In the genomic region with DNA sequence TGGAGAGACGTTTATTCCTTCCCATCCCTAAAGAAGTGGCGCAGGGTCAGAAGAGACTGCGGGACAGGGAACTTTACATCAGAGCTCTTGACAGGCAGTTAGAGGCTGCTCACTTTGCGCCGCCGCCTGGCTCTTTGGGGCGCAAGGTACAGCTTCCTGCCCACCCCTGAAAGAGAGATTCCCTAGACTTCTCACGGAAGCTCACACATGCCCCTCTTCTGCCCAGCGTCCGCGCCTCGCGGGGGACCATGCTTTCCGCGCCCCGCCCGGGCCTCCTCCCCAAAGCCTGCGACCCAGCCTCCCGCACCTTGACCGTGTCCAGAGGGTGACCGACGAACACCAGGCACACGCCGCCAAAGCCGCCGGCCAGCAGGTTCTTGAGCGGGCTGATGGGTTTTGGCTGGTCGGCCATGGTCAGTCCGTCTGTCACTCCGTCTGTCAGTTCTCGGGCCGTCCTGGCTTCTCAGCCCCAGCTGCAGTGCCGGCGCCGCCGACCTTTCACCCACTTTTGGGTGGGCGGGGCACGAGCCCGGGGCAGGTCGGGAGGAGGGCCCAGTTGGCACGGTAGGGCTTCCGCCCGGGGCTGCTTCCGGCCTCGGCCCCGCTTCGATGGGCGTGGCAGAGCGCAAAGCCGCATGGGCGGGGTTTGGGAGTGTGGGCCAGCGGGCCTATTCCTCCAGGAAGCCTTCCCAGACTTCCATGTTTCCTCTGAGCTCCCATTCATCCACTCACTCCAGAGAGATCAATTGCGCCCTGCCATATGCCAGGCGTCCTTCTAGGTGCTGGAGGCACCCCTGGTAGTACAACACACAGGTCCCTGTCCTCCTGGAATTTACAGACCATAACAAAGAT, we compare ENCODE assay signal across 1 cellular context.
TF ChIP-seq lines count a peak whose summit lies in the region.

A gene with protein sequence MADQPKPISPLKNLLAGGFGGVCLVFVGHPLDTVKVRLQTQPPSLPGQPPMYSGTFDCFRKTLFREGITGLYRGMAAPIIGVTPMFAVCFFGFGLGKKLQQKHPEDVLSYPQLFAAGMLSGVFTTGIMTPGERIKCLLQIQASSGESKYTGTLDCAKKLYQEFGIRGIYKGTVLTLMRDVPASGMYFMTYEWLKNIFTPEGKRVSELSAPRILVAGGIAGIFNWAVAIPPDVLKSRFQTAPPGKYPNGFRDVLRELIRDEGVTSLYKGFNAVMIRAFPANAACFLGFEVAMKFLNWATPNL (minus strand): TSS at position 500 of the 852 bp plus-strand sequence. CDS start 88 bp downstream, at position 412.

TF ChIP-seq in PFSK-1, 5 proteins besides CTCF, POLR2A, EP300 and RAD21 (continued from another document):
- 0 out of 2 replicates have a peak, but pooled peaks have one; percentile 39 for TF ChIP-seq TAF1 (IDR thresholded peaks at IDR 0.05; ENCODE audit: borderline replicate concordance, insufficient read depth, low read length)
